Comparison of ENCODE assay signal across 25 cellular contexts in the genomic region with DNA sequence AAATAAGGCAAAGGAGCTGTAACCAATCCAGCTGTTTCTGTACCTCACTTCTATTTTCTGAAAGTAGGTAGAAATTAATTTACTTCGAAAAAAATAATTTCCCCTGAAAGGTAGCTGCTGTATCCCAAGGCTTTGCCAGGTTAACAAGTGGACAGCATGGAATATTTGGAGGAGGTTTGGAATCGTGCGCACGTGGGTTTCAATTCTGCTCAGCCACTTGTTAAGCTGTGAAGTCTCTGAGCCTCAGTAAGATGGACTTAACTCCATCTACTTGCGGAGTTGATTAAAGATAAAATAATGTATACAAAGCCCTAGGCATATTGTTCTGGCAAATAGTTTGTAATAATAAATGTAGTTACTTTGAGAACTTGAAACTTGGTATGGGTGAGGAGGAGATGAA. TPM values are rescaled to one million over a fixed set of nuclear protein-coding genes. Genes with fewer than 3 reads are reported as not detected.
DNase-seq lines count a peak whose midpoint lies in the region; ATAC-seq, FAIRE-seq and TF ChIP-seq lines count a peak whose summit lies in the region.
"Had no signal": no experiment of that assay in that cellular context is flagged by ENCODE, and none has a peak within 500 bp of the region (broad histone marks: within the 10 kb centered on the region; RNA-seq: fewer than 3 reads in every experiment).

No MANE protein-coding gene starts in this region.

- no peak overlapping the region for H3K4me3 Mint-ChIP-seq in CD8-positive, alpha-beta memory T cell
- H3K4me3 Mint-ChIP-seq in activated CD8-positive, alpha-beta T cell treated with anti-CD3 and anti-CD28 coated beads for 36 hours, result no peak overlapping the region
- H3K4me3 Mint-ChIP-seq: activated CD8-positive, alpha-beta memory T cell treated with anti-CD3 and anti-CD28 coated beads, Interleukin-2, amount 10 ng/mL, durations not matched to agents 7 days and 5 days had no signal

- H3K27ac ChIP-seq in A549 (peak overlapping the region; percentile 10 to 87), hepatocyte (peak overlapping the region; percentile 16), upper lobe of right lung (no peak overlapping the region)
- peak overlapping the region; percentile 40 for H3K27ac ChIP-seq in CD8-positive, alpha-beta memory T cell (ENCODE audit: low read depth, low read length)
- H3K27ac ChIP-seq: breast epithelium, colonic mucosa, foreskin keratinocyte, thoracic aorta had no signal

- H3K4me2 ChIP-seq in A549, result no peak overlapping the region; the same call in 2 of the 3 replicates
- H3K4me2 ChIP-seq in hepatocyte, result no peak overlapping the region

- H3K9me3 Mint-ChIP-seq in CD8-positive, alpha-beta memory T cell, result no peaks in the 10 kb centered on the region
- H3K9me3 Mint-ChIP-seq in activated CD8-positive, alpha-beta T cell treated with anti-CD3 and anti-CD28 coated beads for 36 hours, result no peaks in the 10 kb centered on the region

- H3K9me3 ChIP-seq in A549, result no peaks in the 10 kb centered on the region
- no peaks in the 10 kb centered on the region for H3K9me3 ChIP-seq in CD8-positive, alpha-beta memory T cell (ENCODE audit: low read length)
- no peaks in the 10 kb centered on the region for H3K9me3 ChIP-seq in hepatocyte (ENCODE audit: low read depth)
- H3K9me3 ChIP-seq in upper lobe of right lung, result no peaks in the 10 kb centered on the region
- H3K9me3 ChIP-seq: breast epithelium, colonic mucosa, spleen, thoracic aorta had no signal

- no peaks in the 10 kb centered on the region for H3K9me2 ChIP-seq in hepatocyte (replicated peaks; ENCODE audit: insufficient read depth)

- no peaks in the 10 kb centered on the region for H3K36me3 ChIP-seq in CD8-positive, alpha-beta memory T cell (ENCODE audit: insufficient read depth, low read length)
- H3K36me3 ChIP-seq in hepatocyte (replicated peaks; ENCODE audit: insufficient read depth, low read depth) (no peaks in the 10 kb centered on the region), upper lobe of right lung (no peaks in the 10 kb centered on the region)
- H3K36me3 ChIP-seq: breast epithelium, colonic mucosa, thoracic aorta had no signal

- H3K4me1 ChIP-seq in A549 (peaks cover 86% of the 10 kb centered on the region), hepatocyte (ENCODE audit: insufficient read depth) (peaks cover 55% of the 10 kb centered on the region), upper lobe of right lung (peaks cover 32% of the 10 kb centered on the region)
- H3K4me1 ChIP-seq in CD8-positive, alpha-beta memory T cell (ENCODE audit: insufficient read depth, low read length), result peaks cover 5% of the 10 kb centered on the region
- H3K4me1 ChIP-seq: breast epithelium, colonic mucosa, foreskin keratinocyte had no signal

- no peak for FAIRE-seq in A549 (lab: Jason Lieb, UNC)

- H3K27me3 ChIP-seq in CD8-positive, alpha-beta memory T cell (ENCODE audit: insufficient read depth, low read length, poor library complexity, severe bottlenecking), result no peaks in the 10 kb centered on the region
- H3K27me3 ChIP-seq in hepatocyte (no peaks in the 10 kb centered on the region), upper lobe of right lung (no peaks in the 10 kb centered on the region)
- H3K27me3 ChIP-seq: breast epithelium, colonic mucosa, foreskin keratinocyte, spleen had no signal

- POLR2A ChIA-PET in A549 (lab: Yijun Ruan, JAX), result no interaction called here
- POLR2A ChIA-PET in CD8-positive, alpha-beta memory T cell (lab: Charles Lee), result interaction anchor here (1.5 kb wide), 1 partner anchor 118 kb away, joined by 4 read pairs; a partner anchor contains a TSS
- POLR2A ChIA-PET in activated CD8-positive, alpha-beta T cell treated with anti-CD3 and anti-CD28 coated beads for 36 hours (lab: Charles Lee), result interaction anchor here (1.5 to 1.9 kb wide), 3 partner anchors 33 to 102 kb away, joined by 4 to 7 read pairs (median 5); no protein-coding TSS in a partner anchor

- TF ChIP-seq CTCF in A549 (IDR thresholded peaks at IDR 0.05) (no peak), hepatocyte (IDR thresholded peaks at IDR 0.05; ENCODE audit: poor library complexity) (no peak), upper lobe of right lung (IDR thresholded peaks at IDR 0.05) (no peak)
- TF ChIP-seq CTCF in activated CD8-positive, alpha-beta T cell treated with anti-CD3 and anti-CD28 coated beads for 36 hours (IDR thresholded peaks at IDR 0.05), result no peak

- H3K27me3 Mint-ChIP-seq in CD8-positive, alpha-beta memory T cell, result no peaks in the 10 kb centered on the region
- no peaks in the 10 kb centered on the region for H3K27me3 Mint-ChIP-seq in activated CD8-positive, alpha-beta T cell treated with anti-CD3 and anti-CD28 coated beads for 36 hours
- H3K27me3 Mint-ChIP-seq: activated CD8-positive, alpha-beta memory T cell treated with anti-CD3 and anti-CD28 coated beads, Interleukin-2, amount 10 ng/mL, durations not matched to agents 7 days and 5 days had no signal

- peaks cover 0 to 7% (median 0%) of the 10 kb centered on the region in 3 donors for H3K36me3 Mint-ChIP-seq in CD8-positive, alpha-beta memory T cell
- H3K36me3 Mint-ChIP-seq in activated CD8-positive, alpha-beta T cell treated with anti-CD3 and anti-CD28 coated beads for 36 hours (ENCODE audit: low read depth), result peaks cover 16% of the 10 kb centered on the region

- DNase-seq in A549 (ENCODE audit: low read depth in 1 of 2, low spot score in 1 of 2), result no peak
- DNase-seq in CD8-positive, alpha-beta memory T cell, result no peak
- DNase-seq in activated CD8-positive, alpha-beta T cell treated with anti-CD3 and anti-CD28 coated beads for 36 hours, result no peak
- no peak for DNase-seq in hepatocyte (ENCODE audit: low spot score)
- no peak for DNase-seq in NCI-H2171 (lab: John Stamatoyannopoulos, UW)
- no peak for DNase-seq in COLO829 (ENCODE audit: low spot score)
- no peak for DNase-seq in upper lobe of right lung
- DNase-seq: activated CD8-positive, alpha-beta memory T cell treated with anti-CD3 and anti-CD28 coated beads, Interleukin-2, amount 10 ng/mL, durations not matched to agents 7 days and 5 days; activated effector memory CD4-positive, alpha-beta T cell treated with Interleukin-2 at 50 U/mL for 16 hours; colonic mucosa; DMS 273 treated with DMSO at 0.1 percent for 48 hours; effector memory CD4-positive, alpha-beta T cell; foreskin keratinocyte; left cardiac atrium; MM.1S; NCI-H1436; NCI-H446 treated with DMSO at 0.1 percent for 48 hours; retina; Right ventricle myocardium superior; spleen; stimulated activated CD4-positive, alpha-beta T cell treated with anti-CD3 and anti-CD28 coated beads, Interleukin-4, amount 100 ng/mL, for 1 hour; stimulated activated naive CD4-positive, alpha-beta T cell; SW 1271 had no signal

- CTCF ChIA-PET in A549 (lab: Yijun Ruan, JAX), result interaction anchor here (0.6 to 25.8 kb wide), 9 partner anchors 8 to 212 kb away, joined by 3 to 523 read pairs (median 4); a partner anchor contains a TSS
- CTCF ChIA-PET in CD8-positive, alpha-beta memory T cell (lab: Charles Lee), result interaction anchor here (1.5 kb wide), 1 partner anchor 81 kb away, joined by 3 read pairs; no protein-coding TSS in a partner anchor
- CTCF ChIA-PET in activated CD8-positive, alpha-beta T cell treated with anti-CD3 and anti-CD28 coated beads for 36 hours (lab: Charles Lee), result interaction anchor here (1.0 to 6.2 kb wide), 5 partner anchors 28 to 192 kb away, joined by 3 to 39 read pairs (median 3); a partner anchor contains a TSS

- H3K27ac Mint-ChIP-seq in CD8-positive, alpha-beta memory T cell, result peak overlapping the region in 2 of 8 donors; percentile 32 to 63
- H3K27ac Mint-ChIP-seq in activated CD8-positive, alpha-beta T cell treated with anti-CD3 and anti-CD28 coated beads for 36 hours, result peak overlapping the region; percentile 60

- peaks cover 48% of the 10 kb centered on the region for H3K79me2 ChIP-seq in hepatocyte

- no peak overlapping the region for H3K4me3 ChIP-seq in A549
- no peak overlapping the region for H3K4me3 ChIP-seq in CD8-positive, alpha-beta memory T cell (ENCODE audit: low read length)
- no peak overlapping the region for H3K4me3 ChIP-seq in hepatocyte
- H3K4me3 ChIP-seq in upper lobe of right lung, result no peak overlapping the region
- H3K4me3 ChIP-seq: breast epithelium, colonic mucosa, spleen, thoracic aorta had no signal

- TF ChIP-seq POLR2A in A549 (IDR thresholded peaks at IDR 0.05; ENCODE audit: low read length), result no peak

- TF ChIP-seq RAD21 in A549 (conservative IDR thresholded peaks at IDR 0.05 in 1 of 2, IDR thresholded peaks at IDR 0.05 in 1 of 2), result no peak

- peaks cover 27 to 50% (median 36%) of the 10 kb centered on the region in 3 donors for H3K4me1 Mint-ChIP-seq in CD8-positive, alpha-beta memory T cell
- peaks cover 83% of the 10 kb centered on the region for H3K4me1 Mint-ChIP-seq in activated CD8-positive, alpha-beta T cell treated with anti-CD3 and anti-CD28 coated beads for 36 hours (ENCODE audit: low read depth)

- intact Hi-C loops in activated CD8-positive, alpha-beta T cell treated with anti-CD3 and anti-CD28 coated beads for 36 hours (cut with micrococcal nuclease), result loop anchor here (5.0 kb wide), 1 partner anchor 101 kb away; no protein-coding TSS in a partner anchor
- intact Hi-C loops in upper lobe of right lung (cut with DNase I), result no loop called here

- 94% methylated on average over 5 of the region's 5 CpGs for WGBS in A549 (ENCODE audit: missing lambda C conversion rate)
- WGBS in hepatocyte (ENCODE audit: low lambda C conversion rate, missing lambda C conversion rate), result 91% methylated on average over 5 of the region's 5 CpGs

- no peak for ATAC-seq in A549
- ATAC-seq in activated CD8-positive, alpha-beta T cell treated with anti-CD3 and anti-CD28 coated beads for 36 hours, result no peak
- ATAC-seq in upper lobe of right lung, result no peak
- ATAC-seq: activated CD8-positive, alpha-beta memory T cell treated with anti-CD3 and anti-CD28 coated beads, Interleukin-2, amount 10 ng/mL, durations not matched to agents 7 days and 5 days; foreskin keratinocyte; left cardiac atrium had no signal

- TF ChIP-seq EP300 in A549 (IDR thresholded peaks at IDR 0.05), result no peak

- no peak overlapping the region for H2AFZ ChIP-seq in hepatocyte

- no peaks in the 10 kb centered on the region for H4K20me1 ChIP-seq in hepatocyte (ENCODE audit: insufficient read depth, poor library complexity, severe bottlenecking)

TF ChIP-seq in A549, 52 proteins besides CTCF, POLR2A, EP300 and RAD21 (continues in another document):
- TF ChIP-seq FOSL2 (IDR thresholded peaks at IDR 0.05), result no peak
- no peak for TF ChIP-seq FOSL2 (CRISPR knock-in tag; IDR thresholded peaks at IDR 0.05)
- no peak for TF ChIP-seq ZSCAN20 (CRISPR knock-in tag; IDR thresholded peaks at IDR 0.05)

RNA-seq across cellular contexts. Expression of a gene that starts 57.4 kb away (rescaled TPM):
- polyA plus RNA-seq in A549 (2011; rRNA removed) (1.2 and 1.8 TPM in 2 replicates), A549 (2017; fragmentation: RNase III; extraction: RNeasy Plus Mini Kit Qiagen cat#74134 plus additional on column Dnase treatment) (1.3 to 1.6 TPM (median 1.5 TPM) in 3 replicates), hepatocyte (3.1 and 9.9 TPM in 2 replicates)
- 0.86 and 1.0 TPM in 2 replicates for polyA plus RNA-seq in A549 (2012; cell fraction: cytosol; rRNA removed)
- 6.1 and 6.7 TPM in 2 replicates for polyA plus RNA-seq in A549 (2012; cell fraction: nucleus; rRNA removed)
- 2.7 and 4.3 TPM in 2 replicates for polyA minus RNA-seq in A549 (2011; rRNA and poly(A)+ RNA removed)
- total RNA-seq in CD8-positive, alpha-beta memory T cell, result 1 to 10 TPM; 9.8 to 9.9 TPM
- polyA plus RNA-seq in CD8-positive, alpha-beta memory T cell, result 9.3 TPM
- 10 to 100 TPM; 17.3 to 18.4 TPM for total RNA-seq in activated CD8-positive, alpha-beta T cell treated with anti-CD3 and anti-CD28 coated beads for 36 hours
- total RNA-seq in hepatocyte (4.3 and 14.1 TPM in 2 replicates), upper lobe of right lung (185 TPM)
